ENCODE assay signal across 9 cellular contexts in genomic region chr9:137053944-137054931, GRCh38. TPM values are rescaled to one million over a fixed set of nuclear protein-coding genes. Genes with fewer than 3 reads are reported as not detected.
DNase-seq lines count a peak whose midpoint lies in the region; ATAC-seq, FAIRE-seq and TF ChIP-seq lines count a peak whose summit lies in the region.
"Had no signal": no experiment of that assay in that cellular context is flagged by ENCODE, and none has a peak within 500 bp of the region (broad histone marks: within the 10 kb centered on the region; RNA-seq: fewer than 3 reads in every experiment).

Gene ENTPD2 (minus strand): TSS chr9:137054061. CDS start chr9:137053997, 64 bp downstream.

- H2AK5ac ChIP-seq in H9 (ENCODE audit: insufficient read length, low read length) = no peak within 1 kb of the TSS
- H2AK5ac ChIP-seq in neuronal stem cell (ENCODE audit: low read depth, low read length) = peak within 1 kb of the TSS; percentile 94

- H2BK15ac ChIP-seq in H9 (ENCODE audit: low read depth, low read length) = no peak within 1 kb of the TSS
- peak within 1 kb of the TSS; percentile 96 for H2BK15ac ChIP-seq in neuronal stem cell (ENCODE audit: low read length)

- H3K4ac ChIP-seq in H9 (ENCODE audit: low read depth, low read length) = no peak within 1 kb of the TSS
- H3K4ac ChIP-seq in neuronal stem cell (ENCODE audit: low read length) = peak within 1 kb of the TSS; percentile 37

- ATAC-seq in GM21447 (IDR thresholded peaks at IDR 0.05; ENCODE audit: unreplicated experiment) = no peak

- H2AFZ ChIP-seq in H9 (ENCODE audit: low read length) (no peak within 1 kb of the TSS), PC-9 (peak within 1 kb of the TSS; percentile 74), neuronal stem cell (ENCODE audit: low read length) (peak within 1 kb of the TSS; percentile 90)

- no peaks in the 10 kb centered on the region for H4K20me1 ChIP-seq in H9 (ENCODE audit: control insufficient read depth, insufficient read depth, insufficient read length)
- H4K20me1 ChIP-seq in PC-9 (ENCODE audit: insufficient read depth) = no peaks in the 10 kb centered on the region

- H3K9me3 Mint-ChIP-seq in H9 = no peaks in the 10 kb centered on the region

- no peaks in the 10 kb centered on the region for H3K79me1 ChIP-seq in H9 (ENCODE audit: insufficient read depth, low read depth, low read length, poor library complexity, severe bottlenecking)
- H3K79me1 ChIP-seq in neuronal stem cell (ENCODE audit: low read depth, low read length) = no peaks in the 10 kb centered on the region

- H4K8ac ChIP-seq in H9 (replicated peaks; ENCODE audit: insufficient read length, low read depth, low read length) (no peak within 1 kb of the TSS), neuronal stem cell (ENCODE audit: low read depth, low read length) (peak within 1 kb of the TSS; percentile 9)

- H4K5ac ChIP-seq in H9 (ENCODE audit: insufficient read length, low read depth, low read length) = no peak within 1 kb of the TSS

- no peak within 1 kb of the TSS; a peak in 1 of 7 replicates for H3K27ac Mint-ChIP-seq in H9

- H3K9ac ChIP-seq in H9 (ENCODE audit: extremely low read depth, insufficient read length, low read length) (no peak within 1 kb of the TSS), neuronal stem cell (ENCODE audit: low read depth, low read length, poor library complexity) (peak within 1 kb of the TSS; percentile 70)

- H3K79me2 ChIP-seq in H9 (ENCODE audit: insufficient read depth, low read length) = no peaks in the 10 kb centered on the region
- no peaks in the 10 kb centered on the region for H3K79me2 ChIP-seq in PC-9 (ENCODE audit: low read depth)

- H3K23ac ChIP-seq in H9 (ENCODE audit: insufficient read length, low read depth, low read length) (no peak within 1 kb of the TSS), neuronal stem cell (ENCODE audit: low read depth, low read length, poor library complexity) (peak within 1 kb of the TSS; percentile 89)

- H3K4me3 ChIP-seq in PC-9 (peak within 1 kb of the TSS; percentile 62), ectodermal cell (ENCODE audit: insufficient read depth, low read depth, low read length) (peak within 1 kb of the TSS; percentile 25), neuronal stem cell (ENCODE audit: low read length in 2 of 2) (peak within 1 kb of the TSS in 1 of 2 donors; percentile 67)

- H3K9me3 ChIP-seq in H9 (ENCODE audit: control insufficient read depth, low read depth, low read length) (no peaks in the 10 kb centered on the region), PC-9 (ENCODE audit: insufficient read depth, low read depth) (no peaks in the 10 kb centered on the region), ectodermal cell (ENCODE audit: control insufficient read depth, low read length) (no peaks in the 10 kb centered on the region), neuronal stem cell (replicated peaks in 1 of 2; ENCODE audit: control insufficient read depth in 2 of 2, insufficient read depth in 1 of 2, low read depth in 1 of 2, low read length in 2 of 2) (peaks cover 0 to 1% of the 10 kb centered on the region in 2 donors)

- H3F3A ChIP-seq in PC-9 (ENCODE audit: insufficient read depth, low read depth) = peaks cover 3% of the 10 kb centered on the region; the same call in 1 of the 2 replicates

- TF ChIP-seq CTCF in H9 (conservative IDR thresholded peaks at IDR 0.05) = no peak
- no peak for TF ChIP-seq CTCF in PC-9 (conservative IDR thresholded peaks at IDR 0.05)
- no peak for TF ChIP-seq CTCF in D721Med (IDR thresholded peaks at IDR 0.05; ENCODE audit: insufficient read depth, missing control alignments)

- H3K4me3 Mint-ChIP-seq in H9 = peak within 1 kb of the TSS; percentile 25 to 64

- H3K27ac ChIP-seq in H9 (ENCODE audit: insufficient read length, low read depth, low read length) (no peak within 1 kb of the TSS), PC-9 (no peak within 1 kb of the TSS), ectodermal cell (ENCODE audit: insufficient read depth, low read depth, low read length, poor library complexity, severe bottlenecking) (no peak within 1 kb of the TSS), neuronal stem cell (replicated peaks; ENCODE audit: low read length) (no peak within 1 kb of the TSS)
- H3K27ac ChIP-seq: HL-60 had no signal

- CTCF ChIA-PET in PC-9 (lab: Charles Lee) = interaction anchor here (0.6 to 0.8 kb wide), 3 partner anchors 13 to 171 kb away, joined by 3 to 4 read pairs (median 3); partner anchors contain the start of gene CYSRT1

- FAIRE-seq in D721Med (lab: Jason Lieb, UNC) = no peak

- peaks cover 2 to 11% of the 10 kb centered on the region in 2 experiments for H3K4me1 Mint-ChIP-seq in H9

- H4K91ac ChIP-seq in H9 (ENCODE audit: insufficient read length, low read depth, low read length) = no peak within 1 kb of the TSS
- no peak within 1 kb of the TSS for H4K91ac ChIP-seq in neuronal stem cell (ENCODE audit: low read depth, low read length, poor library complexity)

- peaks cover 71% of the 10 kb centered on the region for H3K27me3 Mint-ChIP-seq in H9 (ENCODE audit: low read depth)

- H3K18ac ChIP-seq in H9 (ENCODE audit: insufficient read length, low read depth, low read length) (no peak within 1 kb of the TSS), neuronal stem cell (ENCODE audit: low read length) (peak within 1 kb of the TSS; percentile 80)

- WGBS in H9 (ENCODE audit: extremely low coverage, insufficient read length, low lambda C conversion rate) = no CpG with 5 or more reads among the region's 90 CpGs
- WGBS in ectodermal cell, 2 experiments = 19 to 20% methylated on average over 90 of the region's 90 CpGs
- no CpG with 5 or more reads among the region's 90 CpGs for WGBS in neuronal stem cell (ENCODE audit: extremely low coverage in 2 of 2, insufficient read length in 2 of 2, insufficient replicate concordance in 1 of 2), 2 donors

- H3K36me3 ChIP-seq in PC-9 (ENCODE audit: low read depth) (no peaks in the 10 kb centered on the region), ectodermal cell (ENCODE audit: control insufficient read depth, insufficient read depth, low read length) (no peaks in the 10 kb centered on the region), neuronal stem cell (replicated peaks in 1 of 2; ENCODE audit: control insufficient read depth in 2 of 2, insufficient read depth in 2 of 2, low read length in 2 of 2) (no peaks in the 10 kb centered on the region)

- H2BK12ac ChIP-seq in H9 (ENCODE audit: insufficient read length, low read depth, low read length) (no peak within 1 kb of the TSS), neuronal stem cell (ENCODE audit: low read length) (peak within 1 kb of the TSS; percentile 97)

- H2BK5ac ChIP-seq in H9 (ENCODE audit: insufficient read length, low read length) = no peak within 1 kb of the TSS
- H2BK5ac ChIP-seq in neuronal stem cell (ENCODE audit: low read length) = peak within 1 kb of the TSS; percentile 53

- H3K4me2 ChIP-seq in H9 (ENCODE audit: insufficient read depth, insufficient read length, low read length) (peak within 1 kb of the TSS; percentile 49), PC-9 (peak within 1 kb of the TSS; percentile 84), neuronal stem cell (ENCODE audit: insufficient read depth, low read length, poor library complexity, severe bottlenecking) (peak within 1 kb of the TSS; percentile 57)

- no peak within 1 kb of the TSS for H2BK20ac ChIP-seq in H9 (ENCODE audit: low read depth, low read length, poor library complexity, severe bottlenecking)

- POLR2A ChIA-PET in PC-9 (lab: Charles Lee; ENCODE audit: unreplicated experiment) = interaction anchor here (0.7 kb wide), 1 partner anchor 370 kb away, joined by 3 read pairs; no protein-coding TSS in a partner anchor

- no peaks in the 10 kb centered on the region for H3K4me1 ChIP-seq in H9 (ENCODE audit: insufficient read depth, low read length)
- H3K4me1 ChIP-seq in PC-9 (replicated peaks; ENCODE audit: insufficient read depth) = no peaks in the 10 kb centered on the region
- H3K4me1 ChIP-seq in ectodermal cell (ENCODE audit: control insufficient read depth, insufficient read depth, low read length) = peaks cover 10% of the 10 kb centered on the region
- peaks cover 8 to 13% of the 10 kb centered on the region in 2 donors for H3K4me1 ChIP-seq in neuronal stem cell (ENCODE audit: control insufficient read depth in 2 of 2, insufficient read depth in 1 of 2, low read depth in 1 of 2, low read length in 2 of 2)

- H3K14ac ChIP-seq in H9 (ENCODE audit: insufficient read depth, low read length) (no peak within 1 kb of the TSS; the same call in 1 of the 2 replicates), neuronal stem cell (ENCODE audit: low read length) (peak within 1 kb of the TSS; percentile 71)

- H3K23me2 ChIP-seq in H9 (ENCODE audit: insufficient read length, low read depth, low read length, poor library complexity, severe bottlenecking) = peaks cover 6% of the 10 kb centered on the region

- DNase-seq in H9 (peak; percentile 71), PC-9 (peak; percentile 51 to 86), neuronal stem cell (ENCODE audit: low spot score) (no peak), D721Med (ENCODE audit: insufficient read length, low spot score) (no peak), HUDEP-2 (lab: John Stamatoyannopoulos, UW; ENCODE audit: unreplicated experiment in 76 of 76) (no peak), DMS 273 treated with DMSO at 0.1 percent for 48 hours (lab: John Stamatoyannopoulos, UW) (no peak)

- no peaks in the 10 kb centered on the region for H3K9me2 ChIP-seq in PC-9 (ENCODE audit: insufficient read depth)

- H3T11ph ChIP-seq in H9 (ENCODE audit: low read length) = no peak within 1 kb of the TSS

- intact Hi-C loops in PC-9 (cut with micrococcal nuclease; ENCODE audit: unreplicated experiment) = no loop called here

- H2BK120ac ChIP-seq in H9 (ENCODE audit: low read depth, low read length, poor library complexity, severe bottlenecking) = no peak within 1 kb of the TSS
- H2BK120ac ChIP-seq in neuronal stem cell (ENCODE audit: low read depth, low read length) = peak within 1 kb of the TSS; percentile 56

- H3K56ac ChIP-seq in H9 (ENCODE audit: insufficient read length, low read depth, low read length) = no peak within 1 kb of the TSS

- H3K36me3 Mint-ChIP-seq in H9 (ENCODE audit: insufficient read depth in 1 of 3, low read depth in 3 of 3) = no peaks in the 10 kb centered on the region

- TSS peak; percentile 39 for BruUV-seq in PC-9 (replicated peaks; lab: Mats Ljungman, UMichigan)

- H3K27me3 ChIP-seq in H9 (ENCODE audit: insufficient read depth, low read length) (peaks cover 2% of the 10 kb centered on the region; the same call in 1 of the 2 replicates), PC-9 (ENCODE audit: insufficient read depth, low read depth) (peaks cover 5% of the 10 kb centered on the region), ectodermal cell (ENCODE audit: control insufficient read depth, insufficient read depth, low read length, poor library complexity, severe bottlenecking) (peaks cover 82% of the 10 kb centered on the region), neuronal stem cell (ENCODE audit: control insufficient read depth in 3 of 3, insufficient read depth in 3 of 3, low read depth in 1 of 3, low read length in 3 of 3) (peaks cover 22 to 90% (median 67%) of the 10 kb centered on the region in 3 experiments)

RNA-seq across cellular contexts. Expression of gene ENTPD2, which starts in this region (rescaled TPM):
- total RNA-seq in H9 (2021) (4.0 and 5.1 TPM in 2 replicates), PC-9 (2021) (9.0 and 14.1 TPM in 2 replicates)
- not detected for polyA plus RNA-seq in ectodermal cell (2013, experiment 1 of 4)
- 0.25 TPM for polyA plus RNA-seq in ectodermal cell (2013, experiment 2 of 4)
- not detected for polyA plus RNA-seq in ectodermal cell (2013, experiment 3 of 4)
- polyA plus RNA-seq in ectodermal cell (2013, experiment 4 of 4) = not detected
- polyA plus RNA-seq in neuronal stem cell (2013, experiment 1 of 2) = 0.01 TPM
- polyA plus RNA-seq in neuronal stem cell (2013, experiment 2 of 2) = not detected

Comparison
In these comparisons a context has a peak if more than half of its experiments do, and no peak if none do; other contexts are left out.
1. DNase-seq: peak in H9 (single experiment) and PC-9 (2 of 2); none in neuronal stem cell (single experiment), D721Med (single experiment), HUDEP-2 (0 of 76) and DMS 273 treated with DMSO at 0.1 percent for 48 hours (single experiment).
2. Peak in every context shown above with its lines, with median percentiles within 50 percentile points of each other: H3K4me2 ChIP-seq.